Comparison of ENCODE assay signal across 7 cellular contexts in the genomic region with DNA sequence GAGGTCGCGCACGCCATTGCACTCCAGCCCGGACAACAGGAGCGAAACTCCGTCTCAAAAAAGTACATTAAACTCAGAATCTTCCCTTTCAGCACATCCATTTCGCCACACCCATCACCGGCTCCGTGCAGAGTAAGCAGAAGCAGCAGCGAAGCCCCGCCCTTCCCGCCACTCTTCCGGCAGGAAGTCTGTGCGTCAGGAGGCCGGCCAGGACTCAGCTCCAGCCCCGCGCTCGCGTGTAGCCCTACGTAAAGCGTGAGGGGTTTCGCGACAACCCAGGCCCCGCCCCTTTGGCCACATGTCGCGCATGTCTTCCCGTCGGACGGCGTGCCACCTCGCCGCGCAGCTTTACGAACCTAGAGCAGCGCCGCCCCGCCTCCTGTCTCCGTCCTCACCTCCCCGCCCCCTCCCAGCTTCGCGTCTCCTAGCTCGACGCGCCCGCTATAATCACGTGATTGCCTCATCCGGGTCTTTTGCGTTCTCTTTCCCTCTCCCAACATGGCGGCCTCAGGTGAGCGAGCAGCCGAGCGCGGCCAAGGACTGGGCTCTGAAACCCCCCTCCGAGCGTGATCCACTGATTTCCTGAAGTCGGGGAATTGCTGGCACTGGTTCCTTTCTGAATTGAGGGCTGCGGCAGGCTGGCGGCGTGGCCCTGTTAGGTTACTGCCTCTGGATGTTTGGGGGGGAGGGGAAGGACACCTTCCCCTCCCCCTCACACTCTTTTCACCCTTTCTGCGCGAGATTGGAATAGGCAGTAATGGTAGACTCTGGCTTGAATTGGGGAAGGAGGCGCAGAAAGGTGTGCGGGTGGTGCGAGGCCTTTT. TPM values are rescaled to one million over a fixed set of nuclear protein-coding genes. Genes with fewer than 3 reads are reported as not detected.
A peak's percentile ranks its signal among the peaks of the same experiment; 100 is the strongest.
DNase-seq lines count a peak whose midpoint lies in the region; ATAC-seq lines count a peak whose summit lies in the region.

A gene with protein sequence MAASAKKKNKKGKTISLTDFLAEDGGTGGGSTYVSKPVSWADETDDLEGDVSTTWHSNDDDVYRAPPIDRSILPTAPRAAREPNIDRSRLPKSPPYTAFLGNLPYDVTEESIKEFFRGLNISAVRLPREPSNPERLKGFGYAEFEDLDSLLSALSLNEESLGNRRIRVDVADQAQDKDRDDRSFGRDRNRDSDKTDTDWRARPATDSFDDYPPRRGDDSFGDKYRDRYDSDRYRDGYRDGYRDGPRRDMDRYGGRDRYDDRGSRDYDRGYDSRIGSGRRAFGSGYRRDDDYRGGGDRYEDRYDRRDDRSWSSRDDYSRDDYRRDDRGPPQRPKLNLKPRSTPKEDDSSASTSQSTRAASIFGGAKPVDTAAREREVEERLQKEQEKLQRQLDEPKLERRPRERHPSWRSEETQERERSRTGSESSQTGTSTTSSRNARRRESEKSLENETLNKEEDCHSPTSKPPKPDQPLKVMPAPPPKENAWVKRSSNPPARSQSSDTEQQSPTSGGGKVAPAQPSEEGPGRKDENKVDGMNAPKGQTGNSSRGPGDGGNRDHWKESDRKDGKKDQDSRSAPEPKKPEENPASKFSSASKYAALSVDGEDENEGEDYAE (plus strand): TSS at position 471 of the 824 bp plus-strand sequence. CDS start 28 bp downstream, at position 499.

- DNase-seq in NCI-H2081 (lab: John Stamatoyannopoulos, UW) (peak; percentile 99 to 100), T1000 (lab: John Stamatoyannopoulos, UW) (peak; percentile 99), astrocyte of the hippocampus (ENCODE audit: low read depth, low spot score) (peak; percentile 100), hepatic stellate cell (ENCODE audit: low spot score) (peak; percentile 94), renal cortical epithelial cell (ENCODE audit: low read depth) (peak; percentile 96)

- peak; percentile 85 for ATAC-seq in GM18508 (IDR thresholded peaks at IDR 0.05; ENCODE audit: insufficient read depth, unreplicated experiment)
- ATAC-seq in HG03025 (IDR thresholded peaks at IDR 0.05; ENCODE audit: low FRiP score, unreplicated experiment): peak; percentile 88

RNA-seq across cellular contexts. Expression of the gene that starts here (rescaled TPM):
- 1,047 and 1,149 TPM in 2 replicates for total RNA-seq in renal cortical epithelial cell

Comparison
In these comparisons a context has a peak if more than half of its experiments do, and no peak if none do; other contexts are left out.
1. Peak in every context shown above with its lines: DNase-seq and ATAC-seq.